8 cellular contexts compared by ENCODE assay signal in the genomic region with DNA sequence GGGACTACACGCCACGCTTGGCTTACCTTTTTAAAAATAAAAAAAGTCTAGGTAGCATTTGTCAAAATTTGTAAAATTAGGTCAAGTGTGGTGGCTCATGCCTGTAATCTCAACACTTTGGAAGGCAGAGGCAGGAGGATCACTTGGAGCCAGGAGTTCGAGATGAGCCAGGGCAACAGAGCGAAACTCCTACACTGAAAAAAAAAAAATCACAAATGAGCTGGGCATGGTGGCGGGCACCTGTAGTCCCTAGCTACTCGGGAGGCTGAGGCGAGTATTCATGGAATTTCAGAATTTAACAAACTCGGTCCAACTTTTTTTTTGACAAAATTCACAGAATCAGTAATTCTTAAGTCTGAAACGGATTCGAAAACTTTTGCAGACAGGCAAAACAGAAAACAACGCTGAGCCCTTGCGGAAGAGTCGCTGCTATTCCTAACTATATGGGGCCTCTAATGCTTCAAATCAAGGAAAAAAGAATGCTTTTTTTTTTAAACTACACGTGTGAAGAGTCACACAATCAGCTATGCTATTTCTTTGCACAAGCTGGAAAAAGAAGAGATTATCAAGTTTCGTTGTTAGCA.
DNase-seq lines count a peak whose midpoint lies in the region; ATAC-seq and TF ChIP-seq lines count a peak whose summit lies in the region.

No MANE protein-coding gene starts in this region.

- H3K4me3 ChIP-seq in DOHH2 (ENCODE audit: low read length), result peak overlapping the region; percentile 95
- H3K4me3 ChIP-seq in esophagus muscularis mucosa, result peak overlapping the region; percentile 74 to 97 (median 86)

- H3K27me3 Mint-ChIP-seq in progenitor cell of endocrine pancreas, result peaks cover 6% of the 10 kb centered on the region

- H3K9me2 ChIP-seq in DOHH2 (replicated peaks; ENCODE audit: control insufficient read depth, low read length), result no peaks in the 10 kb centered on the region

- no peak for DNase-seq in RWPE1 (ENCODE audit: low spot score)
- DNase-seq in esophagus muscularis mucosa (ENCODE audit: extremely low spot score), result no peak
- DNase-seq in progenitor cell of endocrine pancreas (ENCODE audit: low spot score, unreplicated experiment), result no peak
- no peak for DNase-seq in NCI-H2227 (lab: John Stamatoyannopoulos, UW; ENCODE audit: unreplicated experiment)
- DNase-seq in HuH-7 (ENCODE audit: low spot score), result no peak
- no peak for DNase-seq in COR-L47 (lab: John Stamatoyannopoulos, UW)

- POLR2A ChIA-PET in RWPE1 (lab: Yijun Ruan, JAX; ENCODE audit: low non-redundant PET), result no interaction called here

- H4K20me1 ChIP-seq in DOHH2 (ENCODE audit: control insufficient read depth, insufficient read depth, low read depth, low read length), result peaks cover 8% of the 10 kb centered on the region; the same call in 1 of the 2 replicates

- H3K9me3 ChIP-seq in DOHH2 (ENCODE audit: control insufficient read depth, insufficient read depth, low read length) (no peaks in the 10 kb centered on the region), esophagus muscularis mucosa (no peaks in the 10 kb centered on the region)

- H3K4me2 ChIP-seq in DOHH2 (ENCODE audit: low read length), result peak overlapping the region; percentile 82

- H3K27me3 ChIP-seq in DOHH2 (ENCODE audit: control insufficient read depth, low read length) (no peaks in the 10 kb centered on the region), esophagus muscularis mucosa (no peaks in the 10 kb centered on the region)

- H3K27ac ChIP-seq in DOHH2 (ENCODE audit: low read depth, low read length), result peak overlapping the region; percentile 51
- peak overlapping the region; percentile 92 for H3K27ac ChIP-seq in RWPE1
- peak overlapping the region; percentile 85 to 94 (median 90) for H3K27ac ChIP-seq in esophagus muscularis mucosa (replicated peaks in 1 of 4)

- H3K4me1 ChIP-seq in DOHH2 (ENCODE audit: control insufficient read depth, low read length) (peaks cover 27% of the 10 kb centered on the region), esophagus muscularis mucosa (peaks cover 10 to 25% (median 20%) of the 10 kb centered on the region in 4 donors)

- H3K9me3 Mint-ChIP-seq in progenitor cell of endocrine pancreas (ENCODE audit: low read depth), result no peaks in the 10 kb centered on the region

- peaks cover 48% of the 10 kb centered on the region for H3K79me2 ChIP-seq in DOHH2 (ENCODE audit: control insufficient read depth, low read length)

- no peak for ATAC-seq in HG03139 (IDR thresholded peaks at IDR 0.05; ENCODE audit: unreplicated experiment)

- no peak for TF ChIP-seq POLR2A in esophagus muscularis mucosa (IDR thresholded peaks at IDR 0.05; ENCODE audit: low read depth)

- 63% methylated on average over 15 of the region's 15 CpGs for WGBS in esophagus muscularis mucosa

- TF ChIP-seq CTCF in DOHH2 (IDR thresholded peaks at IDR 0.05; ENCODE audit: low read depth, low read length, poor library complexity, severe bottlenecking), result no peak
- no peak for TF ChIP-seq CTCF in RWPE1 (conservative IDR thresholded peaks at IDR 0.05; ENCODE audit: low read depth)
- TF ChIP-seq CTCF in esophagus muscularis mucosa (IDR thresholded peaks at IDR 0.05), result no peak
- TF ChIP-seq CTCF in progenitor cell of endocrine pancreas (IDR thresholded peaks at IDR 0.05; ENCODE audit: unreplicated experiment), result no peak

- peaks cover 2% of the 10 kb centered on the region for H3K36me3 Mint-ChIP-seq in progenitor cell of endocrine pancreas (ENCODE audit: insufficient read depth)

- peak overlapping the region; percentile 86 for H3K4me3 Mint-ChIP-seq in progenitor cell of endocrine pancreas (ENCODE audit: low read depth)

- CTCF ChIA-PET in RWPE1 (lab: Yijun Ruan, JAX), result interaction anchor here (0.5 to 1.2 kb wide), 3 partner anchors 10 to 439 kb away, joined by 3 to 12 read pairs (median 8); no protein-coding TSS in a partner anchor

- peaks cover 19% of the 10 kb centered on the region for H3K4me1 Mint-ChIP-seq in progenitor cell of endocrine pancreas (ENCODE audit: low read depth)

- peak overlapping the region; percentile 96 for H3K27ac Mint-ChIP-seq in progenitor cell of endocrine pancreas

- TF ChIP-seq EP300 in esophagus muscularis mucosa (IDR thresholded peaks at IDR 0.05), result no peak

- H3K36me3 ChIP-seq in DOHH2 (ENCODE audit: control insufficient read depth, low read length) (peaks cover 6% of the 10 kb centered on the region; the same call in 1 of the 2 replicates), esophagus muscularis mucosa (no peaks in the 10 kb centered on the region)

- peaks cover 22% of the 10 kb centered on the region for H3F3A ChIP-seq in DOHH2 (ENCODE audit: control insufficient read depth, insufficient read depth)

- intact Hi-C loops in esophagus muscularis mucosa (cut with DNase I), result loop anchor here (5.0 kb wide), 2 partner anchors 51 to 326 kb away; no protein-coding TSS in a partner anchor
